ENCODE assay signal across 11 cellular contexts in genomic region chr22:28885939-28886338, GRCh38. TPM values are rescaled to one million over a fixed set of nuclear protein-coding genes. Genes with fewer than 3 reads are reported as not detected.
DNase-seq lines count a peak whose midpoint lies in the region; ATAC-seq, FAIRE-seq and TF ChIP-seq lines count a peak whose summit lies in the region.
"Had no signal": no experiment of that assay in that cellular context is flagged by ENCODE, and none has a peak within 500 bp of the region (broad histone marks: within the 10 kb centered on the region; RNA-seq: fewer than 3 reads in every experiment).

No MANE protein-coding gene starts in this region.

- H3K4me3 Mint-ChIP-seq in activated T-helper 2 cell treated with anti-CD3 and anti-CD28 coated beads, Interferon-gamma antibody, Interleukin-2, Interleukin-4, amounts not matched to agents 10 μg/mL and 5 μg/mL and 100 μg/mL, durations not matched to agents 14 hours and 24 hours and 36 hours (ENCODE audit: low read depth): no peak overlapping the region

- no peak overlapping the region for H4K91ac ChIP-seq in IMR-90 (ENCODE audit: insufficient read depth, low read depth, low read length)

- H4K8ac ChIP-seq in IMR-90 (ENCODE audit: low read depth in 2 of 2, low read length in 2 of 2): no peak overlapping the region

- H2AFZ ChIP-seq in IMR-90 (replicated peaks; ENCODE audit: low read length, poor library complexity) (no peak overlapping the region), K562 (ENCODE audit: low read depth, low read length) (no peak overlapping the region)

- H2BK20ac ChIP-seq in IMR-90 (ENCODE audit: low read depth, low read length): no peak overlapping the region

- no peaks in the 10 kb centered on the region for H3K36me3 ChIP-seq in IMR-90 (ENCODE audit: control insufficient read depth, insufficient read depth, low read length)
- H3K36me3 ChIP-seq in K562 (ENCODE audit: control insufficient read depth, insufficient read depth, low read length): no peaks in the 10 kb centered on the region
- H3K36me3 ChIP-seq in liver (ENCODE audit: control insufficient read depth in 4 of 4, insufficient read depth in 3 of 4, low read depth in 1 of 4, low read length in 3 of 4): no peaks in the 10 kb centered on the region
- no peaks in the 10 kb centered on the region for H3K36me3 ChIP-seq in stomach
- H3K36me3 ChIP-seq: upper lobe of left lung had no signal

- H3K9me1 ChIP-seq in IMR-90 (ENCODE audit: insufficient read depth, low read length) (peaks cover 6% of the 10 kb centered on the region), K562 (ENCODE audit: control insufficient read depth, insufficient read depth, low read length) (no peaks in the 10 kb centered on the region)

- H3K9me3 ChIP-seq in IMR-90 (ENCODE audit: control insufficient read depth, insufficient read depth, low read length) (no peaks in the 10 kb centered on the region), K562 (replicated peaks; ENCODE audit: control insufficient read depth, insufficient read depth, low read depth, low read length) (no peaks in the 10 kb centered on the region), liver (ENCODE audit: control insufficient read depth in 4 of 4, low read length in 3 of 4) (no peaks in the 10 kb centered on the region), stomach (no peaks in the 10 kb centered on the region)
- H3K9me3 ChIP-seq: upper lobe of left lung had no signal

- no peak overlapping the region for H3K27ac Mint-ChIP-seq in activated T-helper 2 cell treated with anti-CD3 and anti-CD28 coated beads, Interferon-gamma antibody, Interleukin-2, Interleukin-4, amounts not matched to agents 10 μg/mL and 5 μg/mL and 100 μg/mL, durations not matched to agents 14 hours and 24 hours and 36 hours

- ATAC-seq in IMR-90 (ENCODE audit: low read depth) (no peak), K562 (no peak), HG03521 (IDR thresholded peaks at IDR 0.05; ENCODE audit: unreplicated experiment) (no peak), HG02763 (IDR thresholded peaks at IDR 0.05; ENCODE audit: unreplicated experiment) (no peak)
- ATAC-seq: foreskin keratinocyte had no signal

- TF ChIP-seq POLR2A in IMR-90 (IDR thresholded peaks at IDR 0.05; ENCODE audit: low read depth, low read length) (no peak), K562 (conservative IDR thresholded peaks at IDR 0.05) (no peak), stomach (IDR thresholded peaks at IDR 0.05) (no peak)

- no peak overlapping the region for H3K4ac ChIP-seq in IMR-90 (ENCODE audit: low read depth, low read length)

- H2AK5ac ChIP-seq in IMR-90 (ENCODE audit: low read depth, low read length): no peak overlapping the region

- H2BK5ac ChIP-seq in IMR-90 (ENCODE audit: low read depth, low read length, poor library complexity, severe bottlenecking): no peak overlapping the region

- peaks cover 14% of the 10 kb centered on the region for H3K4me1 ChIP-seq in IMR-90 (ENCODE audit: control insufficient read depth, insufficient read depth, low read length)
- peaks cover 16 to 21% of the 10 kb centered on the region in 2 experiments; a peak in 4 of 5 replicates for H3K4me1 ChIP-seq in K562 (replicated peaks in 1 of 2; ENCODE audit: control insufficient read depth in 2 of 2, insufficient read depth in 2 of 2, low read length in 2 of 2)
- peaks cover 3 to 42% (median 29%) of the 10 kb centered on the region in 4 donors for H3K4me1 ChIP-seq in liver (ENCODE audit: control insufficient read depth in 4 of 4, insufficient read depth in 4 of 4, low read length in 3 of 4)
- peaks cover 28 to 70% (median 46%) of the 10 kb centered on the region in 4 donors for H3K4me1 ChIP-seq in stomach

- no peak overlapping the region for H2AK9ac ChIP-seq in IMR-90 (replicated peaks; ENCODE audit: low read depth, low read length, poor library complexity)

- no peak overlapping the region for H3K18ac ChIP-seq in IMR-90 (ENCODE audit: low read depth, low read length)

- TF ChIP-seq RAD21 in IMR-90 (IDR thresholded peaks at IDR 0.05; ENCODE audit: low read length): no peak
- TF ChIP-seq RAD21 in K562 (CRISPR knock-in tag; conservative IDR thresholded peaks at IDR 0.05 in 1 of 2, IDR thresholded peaks at IDR 0.05 in 1 of 2): no peak
- TF ChIP-seq RAD21 in liver (IDR thresholded peaks at IDR 0.05): peak; percentile 66 to 71

- FAIRE-seq in K562 (lab: Jason Lieb, UNC): peak; percentile 71
- FAIRE-seq: GM12892 had no signal

- H4K20me1 ChIP-seq in IMR-90 (ENCODE audit: insufficient read depth, low read length): peaks cover 13% of the 10 kb centered on the region
- peaks cover 3% of the 10 kb centered on the region; the same call in 1 of the 2 replicates for H4K20me1 ChIP-seq in K562 (replicated peaks; ENCODE audit: control insufficient read depth, insufficient read depth, low read length)

- H3K9ac ChIP-seq in IMR-90 (ENCODE audit: low read depth, low read length): no peak overlapping the region
- H3K9ac ChIP-seq in K562 (ENCODE audit: insufficient read depth in 1 of 2, low read depth in 2 of 2, low read length in 2 of 2): no peak overlapping the region
- peak overlapping the region in 1 of 2 donors; percentile 43 for H3K9ac ChIP-seq in liver (ENCODE audit: low read depth in 1 of 2, low read length in 2 of 2)

- no peaks in the 10 kb centered on the region for H3K9me3 Mint-ChIP-seq in activated T-helper 2 cell treated with anti-CD3 and anti-CD28 coated beads, Interferon-gamma antibody, Interleukin-2, Interleukin-4, amounts not matched to agents 10 μg/mL and 5 μg/mL and 100 μg/mL, durations not matched to agents 14 hours and 24 hours and 36 hours

- no peak overlapping the region for H2BK120ac ChIP-seq in IMR-90 (ENCODE audit: low read depth, low read length)

- H3K4me3 ChIP-seq in IMR-90 (ENCODE audit: insufficient read depth, low read depth, low read length): no peak overlapping the region
- H3K4me3 ChIP-seq in K562: no peak overlapping the region
- H3K4me3 ChIP-seq in liver (ENCODE audit: low read depth in 1 of 3, low read length in 3 of 3): no peak overlapping the region
- no peak overlapping the region for H3K4me3 ChIP-seq in stomach

- 100% methylated on average over 1 of the region's 3 CpGs; no CpG with 5 or more reads in 1 of the 2 experiments for WGBS in IMR-90 (ENCODE audit: extremely low coverage in 2 of 2, insufficient read length in 1 of 2), 2 experiments
- 33% methylated on average over 3 of the region's 3 CpGs for whole genome bisulfite sequencing in K562 (ENCODE audit: insufficient coverage, low coverage, missing lambda C conversion rate)
- WGBS in liver: 33% methylated on average over 3 of the region's 3 CpGs
- 34 to 49% (median 37%) methylated on average over 3 of the region's 3 CpGs for WGBS in stomach, 5 donors

- dilution Hi-C loops in IMR-90 (cut with HindIII; ENCODE audit: low sequenced_read_pairs, unreplicated experiment): no loop called here

- H3K14ac ChIP-seq in IMR-90 (replicated peaks; ENCODE audit: low read depth, low read length): no peak overlapping the region

- BruUV-seq in IMR-90 (replicated peaks; lab: Mats Ljungman, UMichigan) (no TSS peak), K562 (replicated peaks; lab: Mats Ljungman, UMichigan) (no TSS peak)

- no peaks in the 10 kb centered on the region for H3K27me3 ChIP-seq in IMR-90 (ENCODE audit: control insufficient read depth, insufficient read depth, low read length)
- H3K27me3 ChIP-seq in K562 (ENCODE audit: control insufficient read depth in 2 of 2, insufficient read depth in 2 of 2, low read length in 2 of 2): no peaks in the 10 kb centered on the region
- no peaks in the 10 kb centered on the region for H3K27me3 ChIP-seq in liver (ENCODE audit: control insufficient read depth in 4 of 4, insufficient read depth in 4 of 4, low read length in 3 of 4)
- H3K27me3 ChIP-seq in stomach: peaks cover 0 to 11% (median 0%) of the 10 kb centered on the region in 3 donors
- H3K27me3 ChIP-seq: foreskin keratinocyte, upper lobe of left lung had no signal

- TF ChIP-seq CTCF in IMR-90 (conservative IDR thresholded peaks at IDR 0.05; ENCODE audit: low read depth, low read length): no peak
- no peak for TF ChIP-seq CTCF in K562 (IDR thresholded peaks at IDR 0.05 in 2 of 3, conservative IDR thresholded peaks at IDR 0.05 in 1 of 3; ENCODE audit: insufficient read depth in 2 of 3, low read depth in 1 of 3, low read length in 3 of 3)
- no peak for TF ChIP-seq CTCF in liver (IDR thresholded peaks at IDR 0.05; ENCODE audit: low read depth, low read length, missing input control)
- no peak for TF ChIP-seq CTCF in stomach (IDR thresholded peaks at IDR 0.05)

- H3K23ac ChIP-seq in IMR-90 (ENCODE audit: low read depth, low read length): 0 out of 2 replicates have a peak overlapping the region, but pooled peaks have one; percentile 59

- peaks cover 12% of the 10 kb centered on the region for H3K4me1 Mint-ChIP-seq in activated T-helper 2 cell treated with anti-CD3 and anti-CD28 coated beads, Interferon-gamma antibody, Interleukin-2, Interleukin-4, amounts not matched to agents 10 μg/mL and 5 μg/mL and 100 μg/mL, durations not matched to agents 14 hours and 24 hours and 36 hours (ENCODE audit: low read depth)

- H2BK15ac ChIP-seq in IMR-90 (ENCODE audit: low read depth, low read length): no peak overlapping the region

- peaks cover 71% of the 10 kb centered on the region for H3K27me3 Mint-ChIP-seq in activated T-helper 2 cell treated with anti-CD3 and anti-CD28 coated beads, Interferon-gamma antibody, Interleukin-2, Interleukin-4, amounts not matched to agents 10 μg/mL and 5 μg/mL and 100 μg/mL, durations not matched to agents 14 hours and 24 hours and 36 hours (ENCODE audit: low read depth)

- no peak overlapping the region for H4K5ac ChIP-seq in IMR-90 (ENCODE audit: low read depth, low read length)

- intact Hi-C loops in IMR-90 (cut with micrococcal nuclease): no loop called here
- intact Hi-C loops in K562 (cut with micrococcal nuclease): loop anchor here (10.0 kb wide), 1 partner anchor 379 kb away; the partner anchor contains the start of genes EWSR1 and RHBDD3
- intact Hi-C loops in stomach (cut with DNase I; ENCODE audit: low total_unique reads): loop anchor here (10.0 kb wide), 1 partner anchor 149 kb away; no protein-coding TSS in a partner anchor
- intact Hi-C loops in activated T-helper 2 cell treated with anti-CD3 and anti-CD28 coated beads, Interferon-gamma antibody, Interleukin-2, Interleukin-4, amounts not matched to agents 10 μg/mL and 5 μg/mL and 100 μg/mL, durations not matched to agents 14 hours and 24 hours and 36 hours (cut with micrococcal nuclease): loop anchor here (2.0 kb wide), 1 partner anchor 21 kb away; no protein-coding TSS in a partner anchor

- no peak overlapping the region for H3K4me2 ChIP-seq in IMR-90 (ENCODE audit: low read depth, low read length)
- no peak overlapping the region for H3K4me2 ChIP-seq in K562 (ENCODE audit: insufficient read depth, low read length)

- peaks cover 9 to 25% of the 10 kb centered on the region in 2 experiments; a peak in 3 of 4 replicates for H3K79me1 ChIP-seq in IMR-90 (ENCODE audit: low read depth in 1 of 2, low read length in 2 of 2)

- peaks cover 52% of the 10 kb centered on the region for H3K79me2 ChIP-seq in K562 (ENCODE audit: control insufficient read depth, insufficient read depth, low read length)

- no peak overlapping the region for H3K27ac ChIP-seq in IMR-90 (ENCODE audit: insufficient read depth, low read length)
- no peak overlapping the region for H3K27ac ChIP-seq in K562 (ENCODE audit: extremely low read depth, low read depth, low read length)
- peak overlapping the region in 1 of 2 donors; percentile 28 for H3K27ac ChIP-seq in liver (ENCODE audit: low read depth in 1 of 2, low read length in 2 of 2)
- H3K27ac ChIP-seq in stomach: peak overlapping the region in 1 of 5 donors; percentile 0
- H3K27ac ChIP-seq: foreskin keratinocyte, upper lobe of left lung had no signal

- POLR2A ChIA-PET in IMR-90 (lab: Charles Lee; ENCODE audit: unreplicated experiment): no interaction called here
- POLR2A ChIA-PET in K562 (lab: Yijun Ruan, JAX): interaction anchor here (1.1 kb wide), 1 partner anchor 119 kb away, joined by 3 read pairs; no protein-coding TSS in a partner anchor

- no peak for DNase-seq in IMR-90
- peak in 1 of 4 experiments; percentile 12 for DNase-seq in K562 (ENCODE audit: extremely low read depth in 1 of 4, low spot score in 3 of 4)
- DNase-seq in stomach: peak; percentile 48
- no peak for DNase-seq in activated T-helper 2 cell treated with anti-CD3 and anti-CD28 coated beads, Interferon-gamma antibody, Interleukin-2, Interleukin-4, amounts not matched to agents 10 μg/mL and 5 μg/mL and 100 μg/mL, durations not matched to agents 14 hours and 24 hours and 36 hours (ENCODE audit: low spot score)
- DNase-seq: foreskin keratinocyte, NCI-H1092, upper lobe of left lung had no signal

- TF ChIP-seq EP300 in K562 (IDR thresholded peaks at IDR 0.05; ENCODE audit: low read length) (no peak), stomach (IDR thresholded peaks at IDR 0.05) (no peak)

- in situ Hi-C loops in IMR-90 (cut with MboI; ENCODE audit: low sequenced_read_pairs) (no loop called here), K562 (cut with MboI) (no loop called here)

- H3K36me3 Mint-ChIP-seq in activated T-helper 2 cell treated with anti-CD3 and anti-CD28 coated beads, Interferon-gamma antibody, Interleukin-2, Interleukin-4, amounts not matched to agents 10 μg/mL and 5 μg/mL and 100 μg/mL, durations not matched to agents 14 hours and 24 hours and 36 hours (ENCODE audit: low read depth): peaks cover 3% of the 10 kb centered on the region

- CTCF ChIA-PET in IMR-90 (lab: Yijun Ruan, JAX) (interaction anchor here (0.6 to 0.7 kb wide), 2 partner anchors 24 to 225 kb away, joined by 5 to 10 read pairs; no protein-coding TSS in a partner anchor), K562 (lab: Yijun Ruan, JAX; ENCODE audit: low intra/inter-chr PET ratio) (interaction anchor here (0.5 kb wide), 1 partner anchor 186 kb away, joined by 3 read pairs; no protein-coding TSS in a partner anchor)

- no peak overlapping the region for H3K56ac ChIP-seq in IMR-90 (ENCODE audit: extremely low read depth, insufficient read depth, low read length)

RNA-seq across cellular contexts. Expression of gene ZNRF3, which starts 2.6 kb away (rescaled TPM):
- total RNA-seq in IMR-90 (2012; rRNA removed) (1.4 TPM in 2 replicates), K562 (2014; rRNA removed) (2.6 and 3.5 TPM in 2 replicates), K562 (2014; rRNA removed; fragmentation: Illumina TruSeq; extraction: Trizol) (1.5 and 1.6 TPM in 2 replicates), K562 (2015; rRNA removed; fragmentation: Illumina TruSeq; extraction: Trizol) (2.0 and 2.3 TPM in 2 replicates), K562 (2021) (5.9 and 6.1 TPM in 2 replicates), liver (1 to 10 TPM; 5.0 to 5.9 TPM), stomach (10 to 100 TPM in 1 of 5 donors, 1 to 10 TPM in 4; 1.8 to 52.7 (median 6.4) TPM)
- polyA plus RNA-seq in IMR-90 (2012; rRNA removed) (2.4 and 3.3 TPM in 2 replicates), K562 (2011; rRNA removed) (1.0 and 1.1 TPM in 2 replicates), K562 (2014; fragmentation: Illumina TruSeq; extraction: Trizol) (1.7 and 2.4 TPM in 2 replicates), K562 (2014; fragmentation: Nextera tagmentation; extraction: Ambion mirVana) (under 1 TPM; 0.41 to 0.58 TPM), K562 (2014; rRNA removed) (2.9 and 4.2 TPM in 2 replicates), liver (1 to 10 TPM; 2.2 to 4.4 TPM), stomach (1 to 10 TPM; 1.4 to 2.9 (median 1.7) TPM)
- 1.4 and 3.5 TPM in 2 replicates for polyA plus RNA-seq in IMR-90 (2012; cell fraction: cytosol; rRNA removed)
- 2.1 and 5.4 TPM in 2 replicates for polyA plus RNA-seq in IMR-90 (2012; cell fraction: nucleus; rRNA removed; ENCODE audit: low replicate concordance)
- 2.4 and 5.4 TPM in 2 replicates for total RNA-seq in K562 (2011; cell fraction: chromatin; rRNA removed; ENCODE audit: low replicate concordance)
- total RNA-seq in K562 (2011; cell fraction: nucleolus; rRNA removed): 7.5 and 8.0 TPM in 2 replicates
- total RNA-seq in K562 (2011; cell fraction: nucleoplasm; rRNA removed): 4.6 and 5.8 TPM in 2 replicates
- 1.3 and 3.8 TPM in 2 replicates for polyA plus RNA-seq in K562 (2011; cell fraction: cytosol; rRNA removed)
- polyA plus RNA-seq in K562 (2011; cell fraction: nucleus; rRNA removed): 1.4 and 3.9 TPM in 2 replicates
- 1.9 and 2.3 TPM in 2 replicates for polyA plus RNA-seq in K562 (2012)
- 1.3 and 1.4 TPM in 2 replicates for polyA minus RNA-seq in K562 (2011; rRNA and poly(A)+ RNA removed)
- 2.4 and 3.9 TPM in 2 replicates for polyA minus RNA-seq in K562 (2011; cell fraction: cytosol; rRNA and poly(A)+ RNA removed)
- polyA minus RNA-seq in K562 (2011; cell fraction: nucleus; rRNA and poly(A)+ RNA removed): 1.6 and 2.0 TPM in 2 replicates
- 0.82 and 1.1 TPM in 2 replicates for total RNA-seq in activated T-helper 2 cell treated with anti-CD3 and anti-CD28 coated beads, Interferon-gamma antibody, Interleukin-2, Interleukin-4, amounts not matched to agents 10 μg/mL and 5 μg/mL and 100 μg/mL, durations not matched to agents 14 hours and 24 hours and 36 hours
